ENCODE assay signal across 20 cellular contexts in the genomic region with DNA sequence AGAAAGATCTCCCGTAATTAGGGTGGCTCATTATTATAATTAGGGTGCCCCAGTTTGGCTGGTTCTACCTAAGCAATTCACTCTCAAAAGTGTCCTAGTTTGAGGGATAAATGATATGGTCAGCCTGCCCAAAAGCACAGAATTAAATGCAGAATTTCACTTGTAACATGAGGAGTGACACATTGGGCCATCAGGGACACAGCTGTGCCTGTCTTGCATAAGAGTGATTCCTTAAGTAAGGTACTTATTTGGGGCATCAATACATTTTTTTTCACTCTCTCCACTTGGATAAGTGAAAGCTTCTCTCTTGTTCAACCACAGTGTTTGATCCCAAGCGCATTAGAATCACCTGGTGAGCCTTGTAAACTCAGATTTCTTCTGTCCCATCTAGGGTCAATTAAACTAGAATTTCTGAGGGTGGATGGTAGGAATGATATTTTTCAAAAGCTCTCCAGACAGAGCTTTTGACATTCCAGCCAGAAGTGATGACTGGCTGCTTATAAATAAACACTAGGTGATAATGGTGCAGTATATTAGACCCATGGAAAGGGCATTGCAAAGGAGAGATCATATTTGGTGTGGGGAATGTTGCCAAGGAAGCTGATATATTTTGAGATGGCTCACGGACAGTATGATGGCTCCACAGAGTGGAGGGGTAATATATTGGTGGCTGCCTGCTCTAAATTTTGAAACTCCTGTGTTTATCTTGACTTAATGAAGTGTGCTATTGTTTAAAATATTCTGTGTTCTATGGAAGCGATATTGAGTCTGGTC.
DNase-seq lines count a peak whose midpoint lies in the region; ATAC-seq and TF ChIP-seq lines count a peak whose summit lies in the region.
"Had no signal": no experiment of that assay in that cellular context is flagged by ENCODE, and none has a peak within 500 bp of the region (broad histone marks: within the 10 kb centered on the region; RNA-seq: fewer than 3 reads in every experiment).

No MANE protein-coding gene starts in this region.

- no peak overlapping the region for H3K9ac ChIP-seq in colonic mucosa (ENCODE audit: low read depth in 2 of 2, low read length in 2 of 2)

- no peaks in the 10 kb centered on the region for H3K36me3 Mint-ChIP-seq in T-cell
- H3K36me3 Mint-ChIP-seq: CD4-positive, CD25-positive, alpha-beta regulatory T cell had no signal

- H3K9me3 ChIP-seq in right atrium auricular region = no peaks in the 10 kb centered on the region
- H3K9me3 ChIP-seq in SJCRH30 (replicated peaks) = no peaks in the 10 kb centered on the region
- no peaks in the 10 kb centered on the region for H3K9me3 ChIP-seq in colonic mucosa
- H3K9me3 ChIP-seq: A549 had no signal

- DNase-seq in Right ventricle myocardium inferior (ENCODE audit: missing footprints) (no peak), right atrium auricular region (ENCODE audit: low spot score) (no peak), SJCRH30 (peak; percentile 48 to 71), left ventricle myocardium superior (no peak), T-cell (no peak), colonic mucosa (no peak)
- DNase-seq: CD4-positive, CD25-positive, alpha-beta regulatory T cell; DMS79 treated with DMSO at 0.1 percent for 48 hours; Karpas-422; NCI-H1092; NCI-H1436; NCI-H187 treated with DMSO at 0.1 percent for 48 hours; NCI-H2107; NCI-H345; NCI-H526; SHP77 had no signal

- CTCF ChIA-PET in T-cell (lab: Charles Lee) = interaction anchor here in 1 of 2 donors (0.6 kb wide), 1 partner anchor 123 kb away, joined by 14 read pairs; no protein-coding TSS in a partner anchor

- intact Hi-C loops in Right ventricle myocardium inferior (cut with DNase I) (loop anchor here (10.0 kb wide), 1 partner anchor 208 kb away; no protein-coding TSS in a partner anchor), left ventricle myocardium superior (cut with micrococcal nuclease) (no loop called here), colonic mucosa (cut with DNase I) (no loop called here)

- POLR2A ChIA-PET in T-cell (lab: Charles Lee) = no interaction called here

- no peak for TF ChIP-seq CTCF in right atrium auricular region (IDR thresholded peaks at IDR 0.05)
- no peak for TF ChIP-seq CTCF in colonic mucosa (IDR thresholded peaks at IDR 0.05)

- H3K4me1 ChIP-seq in right atrium auricular region (no peaks in the 10 kb centered on the region), SJCRH30 (peaks cover 35% of the 10 kb centered on the region), colonic mucosa (no peaks in the 10 kb centered on the region)

- H3K4me3 Mint-ChIP-seq in T-cell = no peak overlapping the region
- H3K4me3 Mint-ChIP-seq: CD4-positive, CD25-positive, alpha-beta regulatory T cell had no signal

- H3K36me3 ChIP-seq in right atrium auricular region = no peaks in the 10 kb centered on the region
- no peaks in the 10 kb centered on the region for H3K36me3 ChIP-seq in SJCRH30
- no peaks in the 10 kb centered on the region for H3K36me3 ChIP-seq in colonic mucosa

- H3K4me3 ChIP-seq in right atrium auricular region (no peak overlapping the region), SJCRH30 (no peak overlapping the region), colonic mucosa (no peak overlapping the region)
- H3K4me3 ChIP-seq: A549, GM12878, SK-N-MC had no signal

- H3K27ac ChIP-seq in right atrium auricular region (no peak overlapping the region), SJCRH30 (peak overlapping the region; percentile 22; the same call in 1 of the 2 replicates), colonic mucosa (no peak overlapping the region)
- H3K27ac ChIP-seq: A549, SK-N-MC had no signal

- H3K27ac Mint-ChIP-seq in T-cell = no peak overlapping the region
- H3K27ac Mint-ChIP-seq: CD4-positive, CD25-positive, alpha-beta regulatory T cell had no signal

- no peaks in the 10 kb centered on the region for H3K9me3 Mint-ChIP-seq in T-cell

- peak; percentile 83 for ATAC-seq in Right ventricle myocardium inferior
- peak; percentile 98 for ATAC-seq in left ventricle myocardium superior
- no peak for ATAC-seq in SK-N-SH treated with all-trans-retinoic acid at 6 μM for 48 hours
- no peak for ATAC-seq in T-cell (replicated peaks in 1 of 4)
- ATAC-seq: A549, GM12878 had no signal

- H3K27me3 ChIP-seq in right atrium auricular region (no peaks in the 10 kb centered on the region), SJCRH30 (no peaks in the 10 kb centered on the region), colonic mucosa (no peaks in the 10 kb centered on the region)

- H3K27me3 Mint-ChIP-seq in T-cell = peaks cover 5 to 12% of the 10 kb centered on the region in 2 donors
- H3K27me3 Mint-ChIP-seq: CD4-positive, CD25-positive, alpha-beta regulatory T cell had no signal

- H3K4me1 Mint-ChIP-seq in T-cell = no peaks in the 10 kb centered on the region
- H3K4me1 Mint-ChIP-seq: CD4-positive, CD25-positive, alpha-beta regulatory T cell had no signal

TF ChIP-seq in SK-N-SH treated with all-trans-retinoic acid at 6 μM for 48 hours, 23 proteins besides CTCF, POLR2A, EP300 and RAD21:
- TF ChIP-seq ESRRG (CRISPR knock-in tag; IDR thresholded peaks at IDR 0.05) = no peak

Comparison
In these comparisons a context has a peak if more than half of its experiments do, and no peak if none do; other contexts are left out.
1. ATAC-seq: peak in Right ventricle myocardium inferior (single experiment) and left ventricle myocardium superior (single experiment); none in SK-N-SH treated with all-trans-retinoic acid at 6 μM for 48 hours (single experiment) and T-cell (0 of 4).
2. DNase-seq: peak in SJCRH30 (2 of 2); none in Right ventricle myocardium inferior (single experiment), right atrium auricular region (single experiment), left ventricle myocardium superior (single experiment), T-cell (0 of 34) and colonic mucosa (single experiment).